Comparison of ENCODE assay signal across 20 cellular contexts in the genomic region with DNA sequence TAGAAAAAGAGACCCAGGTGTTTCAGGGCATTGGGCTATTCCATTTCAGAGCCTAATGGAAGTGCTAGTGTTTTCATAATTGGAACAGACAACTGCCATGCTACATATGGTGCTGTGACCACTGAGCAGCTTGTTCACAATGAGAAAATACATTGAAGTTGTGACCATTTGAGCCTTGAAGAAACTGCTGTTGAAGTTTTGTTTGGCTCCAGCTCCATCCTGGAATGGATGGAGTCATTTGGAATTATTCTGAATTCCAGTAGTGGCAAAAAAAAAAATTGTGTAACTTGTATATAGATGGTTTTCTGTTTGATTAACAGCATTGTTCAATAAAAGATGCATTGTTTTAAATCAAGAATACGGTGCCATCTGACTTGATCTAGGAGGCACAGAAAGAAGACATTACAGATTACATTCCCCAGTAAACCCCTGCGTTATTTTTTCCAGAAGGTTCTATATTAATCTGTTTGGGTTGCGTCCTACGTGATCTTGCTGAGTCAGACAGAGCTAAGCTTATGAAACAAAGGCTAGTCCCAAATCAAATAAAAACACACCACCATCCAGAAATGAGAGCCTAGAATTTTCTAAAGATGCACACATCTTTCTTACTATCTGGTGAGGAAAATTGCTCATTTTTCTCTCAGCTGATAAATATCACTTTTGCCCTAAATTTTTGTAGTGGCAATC. TPM values are rescaled to one million over a fixed set of nuclear protein-coding genes. Genes with fewer than 3 reads are reported as not detected.
DNase-seq lines count a peak whose midpoint lies in the region; ATAC-seq and TF ChIP-seq lines count a peak whose summit lies in the region.
"Had no signal": no experiment of that assay in that cellular context is flagged by ENCODE, and none has a peak within 500 bp of the region (broad histone marks: within the 10 kb centered on the region; RNA-seq: fewer than 3 reads in every experiment).

No MANE protein-coding gene starts in this region.

- 78 to 79% methylated on average over 4 of the region's 4 CpGs for WGBS in heart right ventricle, 2 donors

- intact Hi-C loops in left ventricle myocardium inferior (cut with micrococcal nuclease) (no loop called here), heart right ventricle (cut with DNase I) (no loop called here), uterus (cut with DNase I; ENCODE audit: low total_unique reads) (no loop called here)

- H3K36me3 ChIP-seq in left ventricle myocardium inferior (no peaks in the 10 kb centered on the region), heart right ventricle (no peaks in the 10 kb centered on the region), thoracic aorta (no peaks in the 10 kb centered on the region), uterus (no peaks in the 10 kb centered on the region)
- H3K36me3 ChIP-seq: breast epithelium had no signal

- no peak overlapping the region for H3K4me3 ChIP-seq in left ventricle myocardium inferior
- H3K4me3 ChIP-seq in heart right ventricle, result no peak overlapping the region
- H3K4me3 ChIP-seq in cardiac fibroblast (replicated peaks in 1 of 2; ENCODE audit: low read depth in 2 of 2, low read length in 2 of 2), result no peak overlapping the region
- H3K4me3 ChIP-seq in thoracic aorta, result peak overlapping the region; percentile 47
- H3K4me3 ChIP-seq in uterus, result no peak overlapping the region
- H3K4me3 ChIP-seq: breast epithelium had no signal

- H3K27ac ChIP-seq in left ventricle myocardium inferior (replicated peaks) (peak overlapping the region; percentile 10), heart right ventricle (peak overlapping the region in 2 of 10 donors; percentile 24 to 38), layer of hippocampus (ENCODE audit: low read depth, low read length) (peak overlapping the region; percentile 66), thoracic aorta (peak overlapping the region; percentile 40 to 56), uterus (no peak overlapping the region)
- H3K27ac ChIP-seq: breast epithelium, C4-2B, HL-60 had no signal

- no peaks in the 10 kb centered on the region for H3K9me3 ChIP-seq in left ventricle myocardium inferior (replicated peaks)
- H3K9me3 ChIP-seq in heart right ventricle, result no peaks in the 10 kb centered on the region
- H3K9me3 ChIP-seq in thoracic aorta, result no peaks in the 10 kb centered on the region
- H3K9me3 ChIP-seq in uterus, result no peaks in the 10 kb centered on the region
- H3K9me3 ChIP-seq: breast epithelium had no signal

- DNase-seq in left ventricle myocardium inferior (no peak), heart right ventricle (no peak), cardiac fibroblast (ENCODE audit: low read depth in 2 of 2) (peak; percentile 42 to 54), thoracic aorta (ENCODE audit: low spot score) (no peak), NCI-H187 (lab: John Stamatoyannopoulos, UW) (no peak), iPS-NIHi7 (ENCODE audit: extremely low spot score) (no peak), uterus (no peak)
- DNase-seq: activated CD4-positive, alpha-beta T cell treated with anti-CD3 and anti-CD28 coated beads for 4 hours; dermis blood vessel endothelial cell; HFFc6; MV-4-11; NCI-H1694 treated with DMSO at 0.1 percent for 48 hours; NCI-H2227 treated with DMSO at 0.1 percent for 48 hours; T-cell had no signal

- no peak for TF ChIP-seq POLR2A in uterus (IDR thresholded peaks at IDR 0.05)

- H3K4me1 ChIP-seq in left ventricle myocardium inferior (peaks cover 17% of the 10 kb centered on the region), heart right ventricle (peaks cover 0 to 18% (median 8%) of the 10 kb centered on the region in 9 donors), thoracic aorta (ENCODE audit: control insufficient read depth in 1 of 2, low read depth in 2 of 2) (peaks cover 9 to 29% of the 10 kb centered on the region in 2 donors), uterus (no peaks in the 10 kb centered on the region)
- H3K4me1 ChIP-seq: breast epithelium had no signal

- no peaks in the 10 kb centered on the region for H3K27me3 ChIP-seq in left ventricle myocardium inferior (ENCODE audit: low read depth)
- no peaks in the 10 kb centered on the region for H3K27me3 ChIP-seq in heart right ventricle
- H3K27me3 ChIP-seq in layer of hippocampus (ENCODE audit: control insufficient read depth, insufficient read depth, low read length), result no peaks in the 10 kb centered on the region
- H3K27me3 ChIP-seq in thoracic aorta (replicated peaks; ENCODE audit: insufficient read depth), result no peaks in the 10 kb centered on the region
- H3K27me3 ChIP-seq in uterus, result no peaks in the 10 kb centered on the region
- H3K27me3 ChIP-seq: breast epithelium had no signal

- TF ChIP-seq CTCF in left ventricle myocardium inferior (IDR thresholded peaks at IDR 0.05; ENCODE audit: borderline replicate concordance) (no peak), heart right ventricle (IDR thresholded peaks at IDR 0.05) (no peak), cardiac fibroblast (IDR thresholded peaks at IDR 0.05; ENCODE audit: low read depth, low read length) (no peak), thoracic aorta (IDR thresholded peaks at IDR 0.05) (no peak), uterus (IDR thresholded peaks at IDR 0.05) (no peak)

- ATAC-seq in heart right ventricle (no peak), thoracic aorta (ENCODE audit: insufficient number of reproducible peaks, low FRiP score, low read depth) (no peak)
- ATAC-seq: activated naive CD4-positive, alpha-beta T cell treated with anti-CD3 and anti-CD28 coated beads, Interleukin-2, amount 50 U/mL, for 72 hours; left lobe of liver; T-cell had no signal

RNA-seq across cellular contexts. Expression of gene FMNL2, which starts 19.2 kb away (rescaled TPM):
- total RNA-seq in left ventricle myocardium inferior (5.5 TPM), heart right ventricle (10 to 100 TPM in 2 of 10 donors, 1 to 10 TPM in 8; 3.3 to 10.4 (median 4.4) TPM), thoracic aorta (10 to 100 TPM; 30.6 to 87.0 TPM), uterus (10 to 100 TPM in 3 of 4 donors, 1 to 10 TPM in 1; 10.0 to 66.9 (median 33.4) TPM)
- polyA plus RNA-seq in heart right ventricle, result 10 to 100 TPM in 1 of 2 donors, 1 to 10 TPM in 1; 5.2 to 16.0 TPM

Comparison
In these comparisons a context has a peak if more than half of its experiments do, and no peak if none do; other contexts are left out.
1. DNase-seq: peak in cardiac fibroblast (2 of 2); none in left ventricle myocardium inferior (single experiment), heart right ventricle (0 of 2), thoracic aorta (single experiment), NCI-H187 (0 of 2), iPS-NIHi7 (single experiment) and uterus (0 of 2).
2. H3K27ac ChIP-seq: peak in left ventricle myocardium inferior (single experiment), layer of hippocampus (single experiment) and thoracic aorta (2 of 2); none in uterus (0 of 2).